ENCODE assay signal across 7 cellular contexts in genomic region chr9:125631391-125632085, GRCh38.
A peak's percentile ranks its signal among the peaks of the same experiment; 100 is the strongest.
DNase-seq lines count a peak whose midpoint lies in the region; TF ChIP-seq lines count a peak whose summit lies in the region.

No MANE protein-coding gene starts in this region.

- no peaks in the 10 kb centered on the region for H3K9me3 ChIP-seq in mammary epithelial cell (replicated peaks; ENCODE audit: insufficient read depth, low read length)
- no peaks in the 10 kb centered on the region for H3K9me3 ChIP-seq in liver (ENCODE audit: control insufficient read depth in 4 of 4, low read length in 3 of 4)

- intact Hi-C loops in mammary epithelial cell (cut with micrococcal nuclease), result loop anchor here (1.0 to 5.0 kb wide), 4 partner anchors 17 to 224 kb away; partner anchors contain the start of gene PBX3

- H3K36me3 ChIP-seq in mammary epithelial cell (ENCODE audit: insufficient read depth, low read length) (no peaks in the 10 kb centered on the region), liver (ENCODE audit: control insufficient read depth in 4 of 4, insufficient read depth in 3 of 4, low read depth in 1 of 4, low read length in 3 of 4) (no peaks in the 10 kb centered on the region)

- peaks cover 89% of the 10 kb centered on the region for H3K79me2 ChIP-seq in mammary epithelial cell (ENCODE audit: insufficient read depth, low read length)

- no peak overlapping the region for H3K4me3 ChIP-seq in HFF-Myc (replicated peaks; ENCODE audit: low read depth, low read length)
- no peak overlapping the region for H3K4me3 ChIP-seq in mammary epithelial cell (replicated peaks in 1 of 3; ENCODE audit: insufficient read depth in 1 of 3, low read depth in 2 of 3, low read length in 3 of 3)
- H3K4me3 ChIP-seq in liver (ENCODE audit: low read depth in 1 of 3, low read length in 3 of 3), result no peak overlapping the region

- H3K4me1 ChIP-seq in mammary epithelial cell (ENCODE audit: insufficient read depth, low read length) (peaks cover 47% of the 10 kb centered on the region), liver (ENCODE audit: control insufficient read depth in 4 of 4, insufficient read depth in 4 of 4, low read length in 3 of 4) (peaks cover 2 to 18% (median 11%) of the 10 kb centered on the region in 4 donors)

- TF ChIP-seq CTCF in HFF-Myc (IDR thresholded peaks at IDR 0.05; ENCODE audit: low read depth, low read length, missing control alignments) (peak; percentile 59), mammary epithelial cell (conservative IDR thresholded peaks at IDR 0.05 in 1 of 2, IDR thresholded peaks at IDR 0.05 in 1 of 2; ENCODE audit: extremely low read depth in 1 of 2, insufficient read depth in 1 of 2, low read depth in 1 of 2, low read length in 2 of 2) (peak; percentile 44 to 53), liver (IDR thresholded peaks at IDR 0.05; ENCODE audit: low read depth, low read length, missing input control) (peak; percentile 64)

- no peaks in the 10 kb centered on the region for H4K20me1 ChIP-seq in mammary epithelial cell (ENCODE audit: insufficient read depth, low read length)

- no peak overlapping the region for H3K9ac ChIP-seq in mammary epithelial cell (ENCODE audit: insufficient read depth, low read length)
- no peak overlapping the region for H3K9ac ChIP-seq in liver (ENCODE audit: low read depth in 1 of 2, low read length in 2 of 2)

- BruUV-seq in mammary epithelial cell (replicated peaks; lab: Mats Ljungman, UMichigan), result no TSS peak

- dilution Hi-C loops in mammary epithelial cell (cut with HindIII; ENCODE audit: low sequenced_read_pairs), result no loop called here

- DNase-seq in ELR (ENCODE audit: low read depth) (peak; percentile 74), HFF-Myc (ENCODE audit: extremely low read depth, low read depth) (no peak), OCI-M1 (lab: John Stamatoyannopoulos, UW) (peak; percentile 61), mammary epithelial cell (peak; percentile 42), NCI-H2171 treated with DMSO at 0.1 percent for 48 hours (lab: John Stamatoyannopoulos, UW) (no peak), NCI-H1105 (lab: John Stamatoyannopoulos, UW) (no peak)

- H3K27ac ChIP-seq in mammary epithelial cell (ENCODE audit: insufficient read depth, low read depth, low read length), result peak overlapping the region; percentile 14
- H3K27ac ChIP-seq in liver (ENCODE audit: low read depth in 1 of 2, low read length in 2 of 2), result no peak overlapping the region

- no peak overlapping the region for H2AFZ ChIP-seq in mammary epithelial cell (ENCODE audit: low read depth, low read length)

- in situ Hi-C loops in mammary epithelial cell (cut with MboI; ENCODE audit: low sequenced_read_pairs in 2 of 2), result no loop called here

- TF ChIP-seq RAD21 in liver (IDR thresholded peaks at IDR 0.05), result peak; percentile 94 to 97

- CTCF ChIA-PET in mammary epithelial cell (lab: Charles Lee; ENCODE audit: low non-redundant PET), result no interaction called here

- WGBS in mammary epithelial cell (ENCODE audit: low coverage, missing lambda C conversion rate), result 86% methylated on average over 4 of the region's 7 CpGs
- WGBS in liver, result 81% methylated on average over 7 of the region's 7 CpGs

- H3K4me2 ChIP-seq in mammary epithelial cell (ENCODE audit: insufficient read depth, low read depth, low read length), result no peak overlapping the region

- H3K27me3 ChIP-seq in mammary epithelial cell (ENCODE audit: insufficient read depth, low read length) (no peaks in the 10 kb centered on the region), liver (ENCODE audit: control insufficient read depth in 4 of 4, insufficient read depth in 4 of 4, low read length in 3 of 4) (no peaks in the 10 kb centered on the region)

TF ChIP-seq in liver, 16 proteins besides CTCF, POLR2A, EP300 and RAD21:
- TF ChIP-seq YY1 (IDR thresholded peaks at IDR 0.05) (no peak), GABPA (IDR thresholded peaks at IDR 0.05 in 1 of 2, conservative IDR thresholded peaks at IDR 0.05 in 1 of 2) (no peak), RXRA (IDR thresholded peaks at IDR 0.05) (no peak), REST (IDR thresholded peaks at IDR 0.05) (no peak), MAX (IDR thresholded peaks at IDR 0.05) (no peak), JUND (IDR thresholded peaks at IDR 0.05) (no peak), NR2F2 (IDR thresholded peaks at IDR 0.05) (no peak), HNF4G (IDR thresholded peaks at IDR 0.05) (no peak), EGR1 (IDR thresholded peaks at IDR 0.05; ENCODE audit: low read depth in 2 of 2) (no peak), FOXA1 (IDR thresholded peaks at IDR 0.05) (no peak), ZBTB33 (IDR thresholded peaks at IDR 0.05) (no peak)

Comparison
In these comparisons a context has a peak if more than half of its experiments do, and no peak if none do; other contexts are left out.
1. DNase-seq: peak in ELR (single experiment), OCI-M1 (single experiment) and mammary epithelial cell (single experiment); none in HFF-Myc (single experiment), NCI-H2171 treated with DMSO at 0.1 percent for 48 hours (single experiment) and NCI-H1105 (single experiment).
2. Peak in every context shown above with its lines, with median percentiles within 50 percentile points of each other: CTCF ChIP-seq.